ENCODE assay signal across 30 cellular contexts in genomic region chr11:17775035-17775348, GRCh38. TPM values are rescaled to one million over a fixed set of nuclear protein-coding genes. Genes with fewer than 3 reads are reported as not detected.
DNase-seq lines count a peak whose midpoint lies in the region; ATAC-seq and TF ChIP-seq lines count a peak whose summit lies in the region.
"Had no signal": no experiment of that assay in that cellular context is flagged by ENCODE, and none has a peak within 500 bp of the region (broad histone marks: within the 10 kb centered on the region; RNA-seq: fewer than 3 reads in every experiment).

No MANE protein-coding gene starts in this region.

- DNase-seq in MCF 10A (ENCODE audit: unreplicated experiment) (no peak), mammary epithelial cell (no peak), neural progenitor cell (ENCODE audit: low spot score) (no peak), osteoblast (ENCODE audit: insufficient read length, low spot score, missing footprints) (peak; percentile 18), sigmoid colon (peak; percentile 51), prostate gland (ENCODE audit: low spot score) (no peak)
- DNase-seq: BE2C; C1 segment of cervical spinal cord; CD4-positive, alpha-beta memory T cell; CD4-positive, CD25-positive, alpha-beta regulatory T cell; COR-L47; DMS 273 treated with DMSO at 0.1 percent for 48 hours; DMS153; DMS53; DMS79; DND-41; EL; GDM1 had no signal

- H3K36me3 ChIP-seq in mammary epithelial cell (ENCODE audit: insufficient read depth, low read length), result no peaks in the 10 kb centered on the region
- H3K36me3 ChIP-seq in neural progenitor cell, result no peaks in the 10 kb centered on the region
- no peaks in the 10 kb centered on the region for H3K36me3 ChIP-seq in osteoblast (ENCODE audit: insufficient read depth, low read length)
- no peaks in the 10 kb centered on the region for H3K36me3 ChIP-seq in sigmoid colon
- H3K36me3 ChIP-seq in prostate gland, result no peaks in the 10 kb centered on the region
- H3K36me3 ChIP-seq: BE2C, BLaER1 had no signal

- H3K79me2 ChIP-seq in mammary epithelial cell (ENCODE audit: insufficient read depth, low read length) (no peaks in the 10 kb centered on the region), neural progenitor cell (ENCODE audit: low read depth) (no peaks in the 10 kb centered on the region), osteoblast (ENCODE audit: insufficient read depth, low read length) (no peaks in the 10 kb centered on the region)

- H4K20me1 ChIP-seq in mammary epithelial cell (ENCODE audit: insufficient read depth, low read length) (no peaks in the 10 kb centered on the region), neural progenitor cell (ENCODE audit: low read depth) (no peaks in the 10 kb centered on the region), osteoblast (ENCODE audit: insufficient read depth, low read length) (no peaks in the 10 kb centered on the region)
- H4K20me1 ChIP-seq: BLaER1 had no signal

- no peaks in the 10 kb centered on the region for H3K9me3 ChIP-seq in mammary epithelial cell (replicated peaks; ENCODE audit: insufficient read depth, low read length)
- no peaks in the 10 kb centered on the region for H3K9me3 ChIP-seq in neural progenitor cell (ENCODE audit: low read depth)
- H3K9me3 ChIP-seq in osteoblast (ENCODE audit: low read depth, low read length), result no peaks in the 10 kb centered on the region
- no peaks in the 10 kb centered on the region for H3K9me3 ChIP-seq in sigmoid colon
- H3K9me3 ChIP-seq in prostate gland, result no peaks in the 10 kb centered on the region
- H3K9me3 ChIP-seq: A549, BE2C, BLaER1 had no signal

- H3K4me2 ChIP-seq in mammary epithelial cell (ENCODE audit: insufficient read depth, low read depth, low read length) (no peak overlapping the region), neural progenitor cell (peak overlapping the region; percentile 47), osteoblast (ENCODE audit: insufficient read depth, low read length) (no peak overlapping the region)
- H3K4me2 ChIP-seq: A549 had no signal

- H3K4me1 Mint-ChIP-seq in MCF 10A (ENCODE audit: insufficient read depth, unreplicated experiment) (no peaks in the 10 kb centered on the region), neural progenitor cell (peaks cover 28% of the 10 kb centered on the region)
- H3K4me1 Mint-ChIP-seq: CD14-positive monocyte; CD4-positive, alpha-beta memory T cell; CD8-positive, alpha-beta memory T cell had no signal

- no peaks in the 10 kb centered on the region for H3K27me3 ChIP-seq in mammary epithelial cell (ENCODE audit: insufficient read depth, low read length)
- H3K27me3 ChIP-seq in neural progenitor cell, result no peaks in the 10 kb centered on the region
- peaks cover 12% of the 10 kb centered on the region for H3K27me3 ChIP-seq in osteoblast (ENCODE audit: insufficient read depth, low read length)
- no peaks in the 10 kb centered on the region for H3K27me3 ChIP-seq in sigmoid colon
- no peaks in the 10 kb centered on the region for H3K27me3 ChIP-seq in prostate gland (replicated peaks; ENCODE audit: insufficient read depth)
- H3K27me3 ChIP-seq: BE2C, BLaER1 had no signal

- intact Hi-C loops in MCF 10A (cut with micrococcal nuclease), result no loop called here
- intact Hi-C loops in mammary epithelial cell (cut with micrococcal nuclease), result no loop called here
- intact Hi-C loops in sigmoid colon (cut with DNase I), result no loop called here
- intact Hi-C loops in prostate gland (cut with DNase I), result no loop called here

- no peaks in the 10 kb centered on the region for H3K36me3 Mint-ChIP-seq in MCF 10A (ENCODE audit: insufficient read depth, unreplicated experiment)
- peaks cover 14% of the 10 kb centered on the region for H3K36me3 Mint-ChIP-seq in neural progenitor cell
- H3K36me3 Mint-ChIP-seq: CD14-positive monocyte; CD4-positive, alpha-beta memory T cell; CD4-positive, CD25-positive, alpha-beta regulatory T cell; CD8-positive, alpha-beta memory T cell had no signal

- H3K4me1 ChIP-seq in mammary epithelial cell (ENCODE audit: insufficient read depth, low read length) (peaks cover 4% of the 10 kb centered on the region), neural progenitor cell (peaks cover 27% of the 10 kb centered on the region), osteoblast (ENCODE audit: insufficient read depth, low read length) (no peaks in the 10 kb centered on the region), sigmoid colon (no peaks in the 10 kb centered on the region), prostate gland (replicated peaks) (no peaks in the 10 kb centered on the region)
- H3K4me1 ChIP-seq: BE2C had no signal

- TF ChIP-seq CTCF in MCF 10A (IDR thresholded peaks at IDR 0.05; ENCODE audit: unreplicated experiment) (no peak), mammary epithelial cell (conservative IDR thresholded peaks at IDR 0.05 in 1 of 2, IDR thresholded peaks at IDR 0.05 in 1 of 2; ENCODE audit: extremely low read depth in 1 of 2, insufficient read depth in 1 of 2, low read depth in 1 of 2, low read length in 2 of 2) (no peak), neural progenitor cell (IDR thresholded peaks at IDR 0.05) (no peak), osteoblast (IDR thresholded peaks at IDR 0.05; ENCODE audit: extremely low read depth, low read depth, low read length) (no peak), sigmoid colon (IDR thresholded peaks at IDR 0.05) (no peak), prostate gland (IDR thresholded peaks at IDR 0.05) (no peak)

- no peak for TF ChIP-seq POLR2A in sigmoid colon (IDR thresholded peaks at IDR 0.05)
- TF ChIP-seq POLR2A in prostate gland (IDR thresholded peaks at IDR 0.05), result no peak

- peaks cover 10% of the 10 kb centered on the region for H3K27me3 Mint-ChIP-seq in MCF 10A (ENCODE audit: insufficient read depth, unreplicated experiment)
- H3K27me3 Mint-ChIP-seq in neural progenitor cell (ENCODE audit: insufficient read depth, low read depth), result peaks cover 22% of the 10 kb centered on the region
- H3K27me3 Mint-ChIP-seq: CD4-positive, alpha-beta memory T cell; CD4-positive, CD25-positive, alpha-beta regulatory T cell; CD8-positive, alpha-beta memory T cell had no signal

- H3K27ac ChIP-seq in mammary epithelial cell (ENCODE audit: insufficient read depth, low read depth, low read length) (no peak overlapping the region), neural progenitor cell (no peak overlapping the region), osteoblast (ENCODE audit: low read depth, low read length) (no peak overlapping the region), sigmoid colon (no peak overlapping the region), prostate gland (no peak overlapping the region)
- H3K27ac ChIP-seq: 22Rv1, A549 had no signal

- no peak overlapping the region for H3K4me3 ChIP-seq in mammary epithelial cell (replicated peaks in 1 of 3; ENCODE audit: insufficient read depth in 1 of 3, low read depth in 2 of 3, low read length in 3 of 3)
- H3K4me3 ChIP-seq in neural progenitor cell, result no peak overlapping the region
- no peak overlapping the region for H3K4me3 ChIP-seq in osteoblast (ENCODE audit: insufficient read depth, low read length)
- no peak overlapping the region for H3K4me3 ChIP-seq in sigmoid colon
- no peak overlapping the region for H3K4me3 ChIP-seq in prostate gland
- H3K4me3 ChIP-seq: A549, BLaER1, GM12878 had no signal

- BruUV-seq in MCF 10A (replicated peaks; lab: Mats Ljungman, UMichigan), result no TSS peak
- no TSS peak for BruUV-seq in mammary epithelial cell (replicated peaks; lab: Mats Ljungman, UMichigan)

- H3K9ac ChIP-seq in mammary epithelial cell (ENCODE audit: insufficient read depth, low read length) (no peak overlapping the region), neural progenitor cell (no peak overlapping the region)
- H3K9ac ChIP-seq: BLaER1 had no signal

- no peaks in the 10 kb centered on the region for H3F3A ChIP-seq in neural progenitor cell (ENCODE audit: low read depth)

- H3K27ac Mint-ChIP-seq in MCF 10A (ENCODE audit: low read depth, unreplicated experiment), result peak overlapping the region; percentile 53
- H3K27ac Mint-ChIP-seq in neural progenitor cell, result peak overlapping the region; percentile 20
- H3K27ac Mint-ChIP-seq: CD14-positive monocyte; CD4-positive, alpha-beta memory T cell; CD4-positive, CD25-positive, alpha-beta regulatory T cell had no signal

- WGBS in mammary epithelial cell (ENCODE audit: low coverage, missing lambda C conversion rate), result no CpG with 5 or more reads among the region's 3 CpGs
- WGBS in sigmoid colon, 2 donors, result 85 to 90% methylated on average over 3 of the region's 3 CpGs
- WGBS in prostate gland, result 90% methylated on average over 3 of the region's 3 CpGs

- in situ Hi-C loops in mammary epithelial cell (cut with MboI; ENCODE audit: low sequenced_read_pairs in 2 of 2), result no loop called here

- no peak overlapping the region for H2AFZ ChIP-seq in mammary epithelial cell (ENCODE audit: low read depth, low read length)
- H2AFZ ChIP-seq in neural progenitor cell (replicated peaks), result no peak overlapping the region
- no peak overlapping the region for H2AFZ ChIP-seq in osteoblast (ENCODE audit: low read length)

- ATAC-seq in HG03439 (IDR thresholded peaks at IDR 0.05; ENCODE audit: unreplicated experiment) (no peak), GM19397 (IDR thresholded peaks at IDR 0.05; ENCODE audit: unreplicated experiment) (no peak)
- ATAC-seq: A549, GM12878 had no signal

- H3K9me3 Mint-ChIP-seq in MCF 10A (ENCODE audit: unreplicated experiment), result no peaks in the 10 kb centered on the region
- no peaks in the 10 kb centered on the region for H3K9me3 Mint-ChIP-seq in neural progenitor cell
- H3K9me3 Mint-ChIP-seq: CD4-positive, alpha-beta memory T cell; CD4-positive, CD25-positive, alpha-beta regulatory T cell; CD8-positive, alpha-beta memory T cell had no signal

- POLR2A ChIA-PET in MCF 10A (lab: Yijun Ruan, JAX), result no interaction called here

- H3K4me3 Mint-ChIP-seq in MCF 10A (ENCODE audit: unreplicated experiment) (no peak overlapping the region), neural progenitor cell (no peak overlapping the region)
- H3K4me3 Mint-ChIP-seq: CD14-positive monocyte; CD4-positive, alpha-beta memory T cell; CD4-positive, CD25-positive, alpha-beta regulatory T cell; CD8-positive, alpha-beta memory T cell had no signal

- no peak for TF ChIP-seq EP300 in sigmoid colon (IDR thresholded peaks at IDR 0.05)

- dilution Hi-C loops in mammary epithelial cell (cut with HindIII; ENCODE audit: low sequenced_read_pairs), result no loop called here

- CTCF ChIA-PET in MCF 10A (lab: Yijun Ruan, JAX) (interaction anchor here (0.6 kb wide), 1 partner anchor 12 kb away, joined by 3 read pairs; no protein-coding TSS in a partner anchor), mammary epithelial cell (lab: Charles Lee; ENCODE audit: low non-redundant PET) (no interaction called here)

RNA-seq across cellular contexts. Expression of gene KCNC1, which starts 40.4 kb away (rescaled TPM):
- total RNA-seq in MCF 10A (2022), result not detected in 2 replicates
- not detected for total RNA-seq in mammary epithelial cell
- polyA plus RNA-seq in mammary epithelial cell, result not detected
- not detected for polyA minus RNA-seq in mammary epithelial cell
- total RNA-seq in neural progenitor cell (ENCODE audit: low replicate concordance), result 0.04 and 0.59 TPM in 2 replicates
- under 0.01 TPM in 1 of 2 replicates, not detected in the other for total RNA-seq in osteoblast
- 1 to 10 TPM in 1 of 4 donors, under 1 TPM in 2, not detected in 1; 0.36 to 1.9 (median 0.54) TPM for total RNA-seq in sigmoid colon
- under 1 TPM in 1 of 3 donors, not detected in 2; 0.42 TPM for polyA plus RNA-seq in sigmoid colon
- total RNA-seq in prostate gland, result 1 to 10 TPM in 1 of 2 donors, not detected in 1; 3.0 TPM
- total RNA-seq: A172; CD4-positive, alpha-beta memory T cell; CD4-positive, CD25-positive, alpha-beta regulatory T cell; CD8-positive, alpha-beta memory T cell; GM12878 had no signal
- polyA plus RNA-seq: AG04450; CD14-positive monocyte; CD8-positive, alpha-beta memory T cell had no signal

RNA-seq across cellular contexts. Expression of gene MYOD1, which starts 55.6 kb away (rescaled TPM):
- not detected in 2 replicates for total RNA-seq in MCF 10A (2022)
- total RNA-seq in mammary epithelial cell, result not detected
- not detected for polyA plus RNA-seq in mammary epithelial cell
- not detected for polyA minus RNA-seq in mammary epithelial cell
- not detected in 2 replicates for total RNA-seq in neural progenitor cell (ENCODE audit: low replicate concordance)
- not detected in 2 replicates for total RNA-seq in osteoblast
- total RNA-seq in sigmoid colon, result not detected
- not detected for polyA plus RNA-seq in sigmoid colon
- under 1 TPM in 1 of 2 donors, not detected in 1; 0.28 TPM for total RNA-seq in prostate gland
- total RNA-seq: A172; CD4-positive, alpha-beta memory T cell; CD4-positive, CD25-positive, alpha-beta regulatory T cell; CD8-positive, alpha-beta memory T cell; Daoy; G401; GM12878 had no signal
- polyA plus RNA-seq: A549; AG04450; CD14-positive monocyte; CD4-positive, alpha-beta memory T cell; CD4-positive, CD25-positive, alpha-beta regulatory T cell; CD8-positive, alpha-beta memory T cell; GM12878 had no signal

Comparison
In these comparisons a context has a peak if more than half of its experiments do, and no peak if none do; other contexts are left out.
1. DNase-seq: peak in osteoblast (single experiment) and sigmoid colon (single experiment); none in MCF 10A (single experiment), mammary epithelial cell (single experiment), neural progenitor cell (single experiment) and prostate gland (single experiment).